ENCODE assay signal across 8 cellular contexts in genomic region chr1:225454733-225455132, GRCh38. TPM values are rescaled to one million over a fixed set of nuclear protein-coding genes. Genes with fewer than 3 reads are reported as not detected.
A peak's percentile ranks its signal among the peaks of the same experiment; 100 is the strongest.
DNase-seq lines count a peak whose midpoint lies in the region; ATAC-seq and TF ChIP-seq lines count a peak whose summit lies in the region.

No MANE protein-coding gene starts in this region.

- peaks cover 63% of the 10 kb centered on the region for H3K4me1 Mint-ChIP-seq in Calu3 (ENCODE audit: low read depth, unreplicated experiment)

- intact Hi-C loops in Calu3 (cut with micrococcal nuclease; ENCODE audit: unreplicated experiment): no loop called here

- no peak overlapping the region for H3K27ac ChIP-seq in HL-60 (replicated peaks)

- H3K27ac Mint-ChIP-seq in Calu3 (ENCODE audit: unreplicated experiment): peak overlapping the region; percentile 79

- no TSS peak for BruUV-seq in Calu3 (replicated peaks; lab: Mats Ljungman, UMichigan)

- H3K36me3 Mint-ChIP-seq in Calu3 (ENCODE audit: insufficient read depth, unreplicated experiment): peaks cover 18% of the 10 kb centered on the region

- ATAC-seq in GM18873 (IDR thresholded peaks at IDR 0.05; ENCODE audit: low FRiP score, unreplicated experiment) (no peak), HG03521 (IDR thresholded peaks at IDR 0.05; ENCODE audit: unreplicated experiment) (no peak), GM21786 (IDR thresholded peaks at IDR 0.05; ENCODE audit: unreplicated experiment) (no peak)

- CTCF ChIA-PET in Calu3 (lab: Charles Lee): interaction anchor here (0.9 to 1.6 kb wide), 6 partner anchors 9 to 21 kb away, joined by 3 to 11 read pairs (median 4); no protein-coding TSS in a partner anchor

- H3K4me3 ChIP-seq in HL-60 (replicated peaks; ENCODE audit: insufficient read depth, low read length): no peak overlapping the region

- H3K9me3 Mint-ChIP-seq in Calu3 (ENCODE audit: low read depth, unreplicated experiment): no peaks in the 10 kb centered on the region

- H3K27me3 Mint-ChIP-seq in Calu3 (ENCODE audit: unreplicated experiment): no peaks in the 10 kb centered on the region

- H3K27me3 ChIP-seq in HL-60 (ENCODE audit: insufficient read depth, poor library complexity, severe bottlenecking): no peaks in the 10 kb centered on the region

- TF ChIP-seq CTCF in Calu3 (IDR thresholded peaks at IDR 0.05; ENCODE audit: unreplicated experiment): no peak
- no peak for TF ChIP-seq CTCF in HL-60 (IDR thresholded peaks at IDR 0.05; ENCODE audit: insufficient read depth, low read length)

- peak overlapping the region; percentile 24 for H3K4me3 Mint-ChIP-seq in Calu3 (ENCODE audit: low read depth, unreplicated experiment)

- DNase-seq in Calu3 (peak; percentile 76), HL-60 (ENCODE audit: low read depth in 1 of 2, low spot score in 1 of 2) (peak; percentile 41 to 44), fibroblast of peridontal ligament (ENCODE audit: extremely low read depth) (peak; percentile 63)
- DNase-seq in activated CD8-positive, alpha-beta memory T cell treated with anti-CD3 and anti-CD28 coated beads for 1 hour (ENCODE audit: extremely low read depth in 1 of 2, low read depth in 1 of 2): peak; percentile 20 to 25
- DNase-seq in stimulated activated CD4-positive, alpha-beta T cell treated with anti-CD3 and anti-CD28 coated beads, Interleukin-2, amount 100 ng/mL, for 48 hours: peak; percentile 69 to 71

RNA-seq across cellular contexts. Expression of gene LBR, which starts 26.9 kb away (rescaled TPM):
- 172 and 183 TPM in 2 replicates for total RNA-seq in Calu3 (2022)

Comparison
In these comparisons a context has a peak if more than half of its experiments do, and no peak if none do; other contexts are left out.
1. DNase-seq: peak in every context shown above with its lines; median percentile 76 in Calu3; 70 in stimulated activated CD4-positive, alpha-beta T cell treated with anti-CD3 and anti-CD28 coated beads, Interleukin-2, amount 100 ng/mL, for 48 hours; 63 in fibroblast of peridontal ligament; 42 in HL-60; 22 in activated CD8-positive, alpha-beta memory T cell treated with anti-CD3 and anti-CD28 coated beads for 1 hour.